ENCODE assay signal across 9 cellular contexts in genomic region chr5:145975361-145976066, GRCh38. TPM values are rescaled to one million over a fixed set of nuclear protein-coding genes. Genes with fewer than 3 reads are reported as not detected.
A peak's percentile ranks its signal among the peaks of the same experiment; 100 is the strongest.
DNase-seq lines count a peak whose midpoint lies in the region; ATAC-seq and TF ChIP-seq lines count a peak whose summit lies in the region.
"Had no signal": no experiment of that assay in that cellular context is flagged by ENCODE, and none has a peak within 500 bp of the region (broad histone marks: within the 10 kb centered on the region; RNA-seq: fewer than 3 reads in every experiment).

No MANE protein-coding gene starts in this region.

- peaks cover 8% of the 10 kb centered on the region for H3K9me3 Mint-ChIP-seq in progenitor cell of endocrine pancreas (ENCODE audit: low read depth)

- RAD21 ChIA-PET in HCT116 (lab: Charles Lee; ENCODE audit: low non-redundant PET in 1 of 2, low total read pairs in 2 of 2, uncharacterized antibody in 2 of 2, unreplicated experiment in 2 of 2) = interaction anchor here in 1 of 2 experiments (0.6 kb wide), 1 partner anchor 32 kb away, joined by 3 read pairs; no protein-coding TSS in a partner anchor

- DNase-seq in BE2C = peak; percentile 69
- DNase-seq in HCT116 (ENCODE audit: low read depth, low spot score) = peak; percentile 86
- DNase-seq in SJSA1 (ENCODE audit: low read depth in 1 of 2, low spot score in 2 of 2) = peak; percentile 84 to 92
- peak; percentile 92 for DNase-seq in kidney epithelial cell (ENCODE audit: low read depth)
- no peak for DNase-seq in progenitor cell of endocrine pancreas (ENCODE audit: low spot score, unreplicated experiment)
- DNase-seq in activated effector memory CD4-positive, alpha-beta T cell treated with anti-CD3 and anti-CD28 coated beads, Interleukin-2, amount 50 U/mL, for 16 hours = no peak
- no peak for DNase-seq in G401 (ENCODE audit: low spot score)
- DNase-seq: activated naive CD4-positive, alpha-beta T cell treated with anti-CD3 and anti-CD28 coated beads, Interleukin-2, amount 50 U/mL, for 16 hours had no signal

- POLR2A ChIA-PET in HCT116 (lab: Charles Lee) = interaction anchor here (1.0 kb wide), 4 partner anchors 29 to 41 kb away, joined by 3 to 4 read pairs (median 4); no protein-coding TSS in a partner anchor

- H3K9me3 ChIP-seq in BE2C (no peaks in the 10 kb centered on the region), HCT116 (ENCODE audit: control insufficient read depth in 1 of 2, insufficient read depth in 1 of 2, low read depth in 1 of 2, low read length in 2 of 2) (no peaks in the 10 kb centered on the region), SJSA1 (replicated peaks) (peaks cover 3% of the 10 kb centered on the region; the same call in 1 of the 2 replicates)

- H4K20me1 ChIP-seq in HCT116 (ENCODE audit: insufficient read depth) = no peaks in the 10 kb centered on the region; the same call in 1 of the 2 replicates

- peak overlapping the region; percentile 57 for H3K4me2 ChIP-seq in HCT116 (ENCODE audit: low read length)

- H3K36me3 Mint-ChIP-seq in progenitor cell of endocrine pancreas (ENCODE audit: insufficient read depth) = peaks cover 5% of the 10 kb centered on the region

- no peak overlapping the region for H3K4me3 ChIP-seq in BE2C (ENCODE audit: low read depth, low read length)
- peak overlapping the region in 1 of 2 experiments; percentile 30; a peak in 2 of 4 replicates for H3K4me3 ChIP-seq in HCT116 (replicated peaks in 1 of 2; ENCODE audit: low read depth in 1 of 2, low read length in 2 of 2)
- no peak overlapping the region for H3K4me3 ChIP-seq in SJSA1
- H3K4me3 ChIP-seq in kidney epithelial cell (ENCODE audit: low read depth, low read length) = no peak overlapping the region

- TF ChIP-seq CTCF in BE2C (IDR thresholded peaks at IDR 0.05; ENCODE audit: low read depth, low read length) (no peak), HCT116 (IDR thresholded peaks at IDR 0.05 in 2 of 3, conservative IDR thresholded peaks at IDR 0.05 in 1 of 3; ENCODE audit: borderline replicate concordance in 1 of 3, insufficient read depth in 1 of 3, low read depth in 2 of 3, low read length in 2 of 3) (no peak), kidney epithelial cell (IDR thresholded peaks at IDR 0.05; ENCODE audit: insufficient read depth, low read length, poor library complexity, severe bottlenecking) (no peak), progenitor cell of endocrine pancreas (IDR thresholded peaks at IDR 0.05; ENCODE audit: unreplicated experiment) (no peak)

- no peak for TF ChIP-seq POLR2A in HCT116 (IDR thresholded peaks at IDR 0.05; ENCODE audit: borderline replicate concordance, extremely low read depth, insufficient read depth, insufficient read length)

- H3K4me1 ChIP-seq in BE2C = peaks cover 10% of the 10 kb centered on the region
- peaks cover 60 to 80% of the 10 kb centered on the region in 2 experiments for H3K4me1 ChIP-seq in HCT116 (ENCODE audit: control insufficient read depth in 1 of 2, insufficient read depth in 2 of 2, low read length in 2 of 2)
- peaks cover 30% of the 10 kb centered on the region for H3K4me1 ChIP-seq in SJSA1 (replicated peaks)

- H3K27me3 Mint-ChIP-seq in progenitor cell of endocrine pancreas = no peaks in the 10 kb centered on the region

- in situ Hi-C loops in G401 (cut with HindIII; ENCODE audit: low sequenced_read_pairs) = no loop called here

- H3K36me3 ChIP-seq in BE2C (no peaks in the 10 kb centered on the region), HCT116 (ENCODE audit: control insufficient read depth in 1 of 2, insufficient read depth in 2 of 2, low read length in 2 of 2) (no peaks in the 10 kb centered on the region), SJSA1 (peaks cover 39% of the 10 kb centered on the region), kidney epithelial cell (ENCODE audit: control insufficient read depth, insufficient read depth, low read length) (peaks cover 2% of the 10 kb centered on the region)

- H3K27me3 ChIP-seq in BE2C (no peaks in the 10 kb centered on the region), HCT116 (ENCODE audit: insufficient read depth, low read length) (no peaks in the 10 kb centered on the region), SJSA1 (replicated peaks) (no peaks in the 10 kb centered on the region), kidney epithelial cell (ENCODE audit: control insufficient read depth, insufficient read depth, low read length) (no peaks in the 10 kb centered on the region)

- H3K79me2 ChIP-seq in HCT116 (ENCODE audit: insufficient read depth, low read length) = no peaks in the 10 kb centered on the region

- peak; percentile 87 for ATAC-seq in HCT116
- ATAC-seq in HG02763 (IDR thresholded peaks at IDR 0.05; ENCODE audit: unreplicated experiment) = no peak

- BruUV-seq in HCT116 (replicated peaks; lab: Mats Ljungman, UMichigan) = no TSS peak

- H3K4me1 Mint-ChIP-seq in progenitor cell of endocrine pancreas (ENCODE audit: low read depth) = peaks cover 47% of the 10 kb centered on the region

- no peak overlapping the region for H3K4me3 Mint-ChIP-seq in progenitor cell of endocrine pancreas (ENCODE audit: low read depth)

- peak; percentile 39 for TF ChIP-seq RAD21 in HCT116 (IDR thresholded peaks at IDR 0.05; ENCODE audit: low read depth)

- no peak overlapping the region for H3K9ac ChIP-seq in HCT116 (ENCODE audit: low read length)

- no peaks in the 10 kb centered on the region for H3K9me2 ChIP-seq in HCT116 (ENCODE audit: insufficient read depth)

- CTCF ChIA-PET in HCT116 (lab: Charles Lee) = interaction anchor here (1.0 kb wide), 1 partner anchor 88 kb away, joined by 5 read pairs; no protein-coding TSS in a partner anchor

- no peak overlapping the region for H2AFZ ChIP-seq in HCT116 (ENCODE audit: low read depth, low read length, poor library complexity, severe bottlenecking)

- intact Hi-C loops in HCT116 (cut with micrococcal nuclease) = no loop called here

- H3K27ac Mint-ChIP-seq in progenitor cell of endocrine pancreas = no peak overlapping the region

- H3K27ac ChIP-seq in HCT116 (ENCODE audit: low read depth, low read length) (peak overlapping the region; percentile 83), SJSA1 (no peak overlapping the region)

TF ChIP-seq in HCT116, 20 proteins besides CTCF, POLR2A, EP300 and RAD21:
- TF ChIP-seq MAX (IDR thresholded peaks at IDR 0.05) (peak; percentile 63), ELF1 (IDR thresholded peaks at IDR 0.05; ENCODE audit: borderline replicate concordance, low read depth) (no peak), ATF3 (IDR thresholded peaks at IDR 0.05) (no peak), EGR1 (IDR thresholded peaks at IDR 0.05; ENCODE audit: low read depth) (no peak), TCF7L2 (IDR thresholded peaks at IDR 0.05; ENCODE audit: borderline replicate concordance, extremely low read depth, insufficient read depth, insufficient read length) (peak; percentile 39), CBX3 (IDR thresholded peaks at IDR 0.05; ENCODE audit: low read depth) (peak; percentile 85), CEBPB (IDR thresholded peaks at IDR 0.05; ENCODE audit: low read depth) (peak; percentile 44; the same call in 1 of the 2 replicates), POLR2AphosphoS5 (IDR thresholded peaks at IDR 0.05; ENCODE audit: low read depth, low read length) (peak; percentile 50; the same call in 1 of the 2 replicates), FOSL1 (IDR thresholded peaks at IDR 0.05; ENCODE audit: low read depth) (peak; percentile 71), SRF (IDR thresholded peaks at IDR 0.05; ENCODE audit: low read depth) (peak; percentile 61), JUND (IDR thresholded peaks at IDR 0.05) (peak; percentile 68), EZH2 (IDR thresholded peaks at IDR 0.05) (no peak), SIN3A (IDR thresholded peaks at IDR 0.05; ENCODE audit: low read depth) (peak; percentile 56; the same call in 1 of the 2 replicates), EZH2phosphoT487 (IDR thresholded peaks at IDR 0.05; ENCODE audit: borderline replicate concordance) (no peak), SP1 (IDR thresholded peaks at IDR 0.05; ENCODE audit: low read depth) (peak; percentile 61), ZFX (IDR thresholded peaks at IDR 0.05) (no peak)

RNA-seq across cellular contexts. Expression of gene SH3RF2, which starts 39.1 kb away (rescaled TPM):
- polyA plus RNA-seq in BE2C (2012; ENCODE audit: insufficient read depth, insufficient read length, low read depth) = not detected
- 14.3 TPM for total RNA-seq in HCT116 (2021; ENCODE audit: unreplicated experiment)
- 4.5 and 7.1 TPM in 2 replicates for polyA plus RNA-seq in HCT116 (2012)
- 11.2 and 23.1 TPM in 2 replicates for total RNA-seq in SJSA1 (2014; rRNA removed; shearing (Covaris generic))
- 10.3 and 21.7 TPM in 2 replicates for total RNA-seq in kidney epithelial cell
- total RNA-seq in progenitor cell of endocrine pancreas = 16.7 and 17.6 TPM in 2 replicates
- total RNA-seq in G401 (2014; rRNA removed; shearing (Covaris generic)) = 11.1 and 14.6 TPM in 2 replicates

Comparison
In these comparisons a context has a peak if more than half of its experiments do, and no peak if none do; other contexts are left out.
1. DNase-seq: peak in BE2C (single experiment), HCT116 (single experiment), SJSA1 (2 of 2) and kidney epithelial cell (single experiment); none in progenitor cell of endocrine pancreas (single experiment), activated effector memory CD4-positive, alpha-beta T cell treated with anti-CD3 and anti-CD28 coated beads, Interleukin-2, amount 50 U/mL, for 16 hours (single experiment) and G401 (single experiment).